ENCODE assay signal across 10 cellular contexts in the genomic region with DNA sequence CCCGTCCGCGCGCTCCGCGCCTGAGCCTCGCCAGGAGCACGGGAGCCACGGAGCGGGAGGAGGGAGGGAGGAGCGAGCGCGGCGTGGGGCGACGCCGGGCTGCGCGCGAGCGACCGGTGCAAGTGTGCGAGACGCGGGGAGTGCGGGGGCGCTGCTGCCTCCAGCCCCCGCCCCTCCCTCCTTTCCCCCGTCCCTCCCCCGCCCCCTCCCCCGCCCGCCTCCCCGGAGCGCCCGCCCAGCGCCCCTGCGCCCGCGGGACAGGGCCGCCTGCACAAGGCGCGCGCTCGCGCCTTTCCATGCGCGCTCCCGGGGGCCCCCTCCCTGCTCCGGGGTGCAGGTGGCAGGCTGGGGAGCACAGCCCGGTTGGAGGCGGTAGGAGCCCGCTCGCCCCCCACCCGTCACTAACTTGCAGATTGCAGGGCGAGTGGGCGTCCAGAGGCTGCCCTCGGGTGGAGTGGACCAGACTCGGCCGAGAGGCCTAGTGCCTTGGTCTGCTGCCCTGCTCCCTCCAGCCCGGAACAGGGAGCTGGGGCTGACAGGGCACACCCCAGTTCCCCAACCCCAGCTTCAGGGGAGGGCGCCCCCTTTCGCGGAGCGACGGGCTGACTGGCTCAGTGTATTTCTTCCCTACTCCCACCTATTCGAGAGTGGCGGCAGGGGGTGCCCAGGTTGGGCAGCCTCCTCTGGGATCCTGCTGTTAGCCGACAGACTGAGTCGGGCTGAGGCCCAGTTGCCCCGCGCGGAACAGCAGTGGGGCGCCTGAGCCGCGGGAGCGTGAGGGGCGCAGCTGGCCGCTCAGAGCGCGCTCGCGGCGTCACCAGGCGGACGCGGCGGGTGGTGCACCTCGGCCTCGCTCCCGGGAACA. TPM values are rescaled to one million over a fixed set of nuclear protein-coding genes. Genes with fewer than 3 reads are reported as not detected.
A peak's percentile ranks its signal among the peaks of the same experiment; 100 is the strongest.
DNase-seq lines count a peak whose midpoint lies in the region; ATAC-seq and TF ChIP-seq lines count a peak whose summit lies in the region.
"Had no signal": no experiment of that assay in that cellular context is flagged by ENCODE, and none has a peak within 500 bp of the region (broad histone marks: within the 10 kb centered on the region; RNA-seq: fewer than 3 reads in every experiment).

A gene (minus strand): TSS at position 126 of the 865 bp plus-strand sequence. CDS start 255 bp downstream, outside the sequence.

- H3K9me3 ChIP-seq in duodenal mucosa (ENCODE audit: control insufficient read depth in 1 of 2, low read length in 2 of 2) (peaks cover 0 to 2% of the 10 kb centered on the region in 2 donors), testis (no peaks in the 10 kb centered on the region)
- H3K9me3 ChIP-seq: thyroid gland had no signal

- H3K4me3 ChIP-seq in duodenal mucosa (ENCODE audit: low read depth in 1 of 2, low read length in 2 of 2), result peak within 1 kb of the TSS; percentile 22 to 32
- H3K4me3 ChIP-seq in testis, result peak within 1 kb of the TSS; percentile 21 to 47

- peak within 1 kb of the TSS; percentile 62 for H3K4me3 Mint-ChIP-seq in mesothelial cell of epicardium

- TF ChIP-seq CTCF in mesothelial cell of epicardium (IDR thresholded peaks at IDR 0.05; ENCODE audit: unreplicated experiment) (peak; percentile 87), testis (IDR thresholded peaks at IDR 0.05) (peak; percentile 27 to 59 (median 56))

- 0% methylated on average over 8 to 40 of the region's 90 CpGs for WGBS in testis, 2 donors

- no peaks in the 10 kb centered on the region for H3K36me3 Mint-ChIP-seq in mesothelial cell of epicardium

- TF ChIP-seq POLR2A in testis (IDR thresholded peaks at IDR 0.05), result no peak

- H3K4me1 ChIP-seq in duodenal mucosa (ENCODE audit: control insufficient read depth in 1 of 2, insufficient read depth in 2 of 2, low read length in 2 of 2), result peaks cover 0 to 13% of the 10 kb centered on the region in 2 donors
- peaks cover 13% of the 10 kb centered on the region for H3K4me1 ChIP-seq in testis

- peaks cover 7% of the 10 kb centered on the region for H3K4me1 Mint-ChIP-seq in mesothelial cell of epicardium

- no peaks in the 10 kb centered on the region for H3K9me3 Mint-ChIP-seq in mesothelial cell of epicardium

- H3K27ac ChIP-seq in duodenal mucosa (ENCODE audit: low read depth, low read length) (no peak within 1 kb of the TSS), testis (no peak within 1 kb of the TSS)
- H3K27ac ChIP-seq: thyroid gland had no signal

- DNase-seq in NCI-H1105 treated with DMSO at 0.1 percent for 48 hours (lab: John Stamatoyannopoulos, UW), result peak; percentile 29
- DNase-seq in NCI-H1105 (lab: John Stamatoyannopoulos, UW), result no peak
- peak; percentile 61 to 70 for DNase-seq in activated CD4-positive, alpha-beta T cell treated with anti-CD3 and anti-CD28 coated beads for 4 hours
- DNase-seq in mesothelial cell of epicardium (ENCODE audit: low spot score in 2 of 2, unreplicated experiment in 2 of 2), result peak in 1 of 2 experiments; percentile 79
- DNase-seq in testis, result peak; percentile 27
- DNase-seq in SK-N-DZ (ENCODE audit: low spot score), result no peak

- H3K27me3 ChIP-seq in duodenal mucosa (ENCODE audit: control insufficient read depth in 1 of 2, insufficient read depth in 2 of 2, low read length in 2 of 2) (peaks cover 69 to 84% of the 10 kb centered on the region in 2 donors), testis (no peaks in the 10 kb centered on the region)

- H3K9ac ChIP-seq in duodenal mucosa (ENCODE audit: low read depth in 1 of 2, low read length in 2 of 2), result no peak within 1 kb of the TSS

- H3K36me3 ChIP-seq in duodenal mucosa (ENCODE audit: control insufficient read depth in 1 of 2, insufficient read depth in 2 of 2, low read length in 2 of 2) (no peaks in the 10 kb centered on the region), testis (ENCODE audit: low read depth, missing control alignments) (no peaks in the 10 kb centered on the region)
- H3K36me3 ChIP-seq: thyroid gland had no signal

- no peak within 1 kb of the TSS for H3K27ac Mint-ChIP-seq in mesothelial cell of epicardium

- H3K27me3 Mint-ChIP-seq in mesothelial cell of epicardium (ENCODE audit: low read depth), result peaks cover 92% of the 10 kb centered on the region

- no peak for ATAC-seq in HG03520 (IDR thresholded peaks at IDR 0.05; ENCODE audit: unreplicated experiment)

- intact Hi-C loops in testis (cut with DNase I; ENCODE audit: low total_unique reads), result no loop called here

RNA-seq across cellular contexts. Expression of the gene that starts here (rescaled TPM):
- total RNA-seq in mesothelial cell of epicardium (0.89 to 1.0 TPM (median 0.99 TPM) in 3 replicates), testis (1 to 10 TPM; 1.1 TPM)
- polyA plus RNA-seq in testis (ENCODE audit: insufficient read depth, low read depth, low replicate concordance), result 3.3 TPM
- not detected in 2 replicates for polyA plus RNA-seq in SK-N-DZ (2014; cell fraction: cytosol; rRNA removed)
- not detected in 2 replicates for polyA plus RNA-seq in SK-N-DZ (2014; cell fraction: nucleus; rRNA removed)
- total RNA-seq: thyroid gland had no signal
- polyA plus RNA-seq: AG04450 had no signal

Comparison
In these comparisons a context has a peak if more than half of its experiments do, and no peak if none do; other contexts are left out.
1. DNase-seq: peak in NCI-H1105 treated with DMSO at 0.1 percent for 48 hours (single experiment), activated CD4-positive, alpha-beta T cell treated with anti-CD3 and anti-CD28 coated beads for 4 hours (2 of 2) and testis (single experiment); none in NCI-H1105 (single experiment) and SK-N-DZ (single experiment).